In the genomic region with DNA sequence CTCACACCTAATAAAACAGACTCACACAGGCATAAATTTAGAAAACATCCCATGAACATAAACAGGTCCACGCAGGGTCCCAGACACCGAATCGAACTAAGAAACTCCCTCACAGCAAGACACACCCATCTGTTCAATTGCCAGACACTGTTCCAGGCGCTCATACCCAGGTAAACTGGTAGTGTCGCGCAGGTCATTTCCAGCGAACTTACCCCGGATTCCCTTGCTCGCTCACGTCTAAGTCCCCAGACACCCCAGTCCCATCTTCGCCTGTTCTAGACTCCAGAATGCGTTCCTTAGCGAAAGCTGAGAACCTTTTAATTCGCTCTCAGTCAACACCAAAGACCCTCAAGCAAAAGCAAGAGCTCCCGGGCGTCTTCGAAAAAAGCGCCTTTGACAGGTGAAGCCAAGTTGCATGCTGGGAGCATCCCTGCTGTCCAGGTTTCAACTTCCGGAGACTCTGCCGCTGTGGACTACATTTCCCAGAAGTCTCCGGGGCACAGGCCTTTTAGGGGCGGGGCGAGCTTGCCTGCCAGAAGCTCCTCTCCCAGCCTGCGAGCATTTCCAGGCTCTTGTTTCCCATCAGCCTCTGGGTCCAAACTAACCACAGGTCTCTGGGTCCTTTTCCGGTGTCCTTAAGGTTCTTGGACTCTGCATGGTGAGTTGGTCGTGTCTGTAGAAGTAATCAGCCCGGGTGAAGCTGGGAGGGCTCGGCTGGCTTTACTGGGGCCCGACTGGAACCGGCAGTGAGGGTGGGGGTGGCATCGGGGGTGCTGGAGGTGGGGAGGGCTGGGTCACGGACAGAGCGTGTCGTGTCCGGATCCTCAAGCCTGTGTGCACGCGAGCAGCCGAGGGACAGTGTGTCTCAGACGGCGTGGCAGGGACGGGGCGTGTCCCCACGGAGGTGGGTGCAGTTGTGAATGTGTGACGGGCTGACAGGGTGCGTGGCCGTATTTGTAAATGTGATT, we compare ENCODE assay signal across 1 cellular context.
TF ChIP-seq lines count a peak whose summit lies in the region.

A gene (plus strand): TSS at position 535 of the 968 bp plus-strand sequence. CDS start 6,184 bp downstream, outside the sequence.

TF ChIP-seq in HCT116, 20 proteins besides CTCF, POLR2A, EP300 and RAD21 (continued from another document):
- TF ChIP-seq, protein P1, sequence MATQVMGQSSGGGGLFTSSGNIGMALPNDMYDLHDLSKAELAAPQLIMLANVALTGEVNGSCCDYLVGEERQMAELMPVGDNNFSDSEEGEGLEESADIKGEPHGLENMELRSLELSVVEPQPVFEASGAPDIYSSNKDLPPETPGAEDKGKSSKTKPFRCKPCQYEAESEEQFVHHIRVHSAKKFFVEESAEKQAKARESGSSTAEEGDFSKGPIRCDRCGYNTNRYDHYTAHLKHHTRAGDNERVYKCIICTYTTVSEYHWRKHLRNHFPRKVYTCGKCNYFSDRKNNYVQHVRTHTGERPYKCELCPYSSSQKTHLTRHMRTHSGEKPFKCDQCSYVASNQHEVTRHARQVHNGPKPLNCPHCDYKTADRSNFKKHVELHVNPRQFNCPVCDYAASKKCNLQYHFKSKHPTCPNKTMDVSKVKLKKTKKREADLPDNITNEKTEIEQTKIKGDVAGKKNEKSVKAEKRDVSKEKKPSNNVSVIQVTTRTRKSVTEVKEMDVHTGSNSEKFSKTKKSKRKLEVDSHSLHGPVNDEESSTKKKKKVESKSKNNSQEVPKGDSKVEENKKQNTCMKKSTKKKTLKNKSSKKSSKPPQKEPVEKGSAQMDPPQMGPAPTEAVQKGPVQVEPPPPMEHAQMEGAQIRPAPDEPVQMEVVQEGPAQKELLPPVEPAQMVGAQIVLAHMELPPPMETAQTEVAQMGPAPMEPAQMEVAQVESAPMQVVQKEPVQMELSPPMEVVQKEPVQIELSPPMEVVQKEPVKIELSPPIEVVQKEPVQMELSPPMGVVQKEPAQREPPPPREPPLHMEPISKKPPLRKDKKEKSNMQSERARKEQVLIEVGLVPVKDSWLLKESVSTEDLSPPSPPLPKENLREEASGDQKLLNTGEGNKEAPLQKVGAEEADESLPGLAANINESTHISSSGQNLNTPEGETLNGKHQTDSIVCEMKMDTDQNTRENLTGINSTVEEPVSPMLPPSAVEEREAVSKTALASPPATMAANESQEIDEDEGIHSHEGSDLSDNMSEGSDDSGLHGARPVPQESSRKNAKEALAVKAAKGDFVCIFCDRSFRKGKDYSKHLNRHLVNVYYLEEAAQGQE (IDR thresholded peaks at IDR 0.05; ENCODE audit: low read depth): no peak
- TF ChIP-seq EZH2 (IDR thresholded peaks at IDR 0.05) (no peak), ELF1 (IDR thresholded peaks at IDR 0.05; ENCODE audit: borderline replicate concordance, low read depth) (peak; percentile 86), SP1 (IDR thresholded peaks at IDR 0.05; ENCODE audit: low read depth) (peak; percentile 13; the same call in 1 of the 2 replicates), ZFX (IDR thresholded peaks at IDR 0.05) (no peak), ZNF274 (IDR thresholded peaks at IDR 0.05; ENCODE audit: low read depth, low read length) (no peak), SRF (IDR thresholded peaks at IDR 0.05; ENCODE audit: low read depth) (peak; percentile 69; the same call in 1 of the 2 replicates), CEBPB (IDR thresholded peaks at IDR 0.05; ENCODE audit: low read depth) (no peak)
- TF ChIP-seq, protein P2, sequence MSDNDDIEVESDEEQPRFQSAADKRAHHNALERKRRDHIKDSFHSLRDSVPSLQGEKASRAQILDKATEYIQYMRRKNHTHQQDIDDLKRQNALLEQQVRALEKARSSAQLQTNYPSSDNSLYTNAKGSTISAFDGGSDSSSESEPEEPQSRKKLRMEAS (IDR thresholded peaks at IDR 0.05): peak; percentile 75; the same call in 1 of the 2 replicates
